2 cellular contexts compared by ENCODE assay signal in the genomic region with DNA sequence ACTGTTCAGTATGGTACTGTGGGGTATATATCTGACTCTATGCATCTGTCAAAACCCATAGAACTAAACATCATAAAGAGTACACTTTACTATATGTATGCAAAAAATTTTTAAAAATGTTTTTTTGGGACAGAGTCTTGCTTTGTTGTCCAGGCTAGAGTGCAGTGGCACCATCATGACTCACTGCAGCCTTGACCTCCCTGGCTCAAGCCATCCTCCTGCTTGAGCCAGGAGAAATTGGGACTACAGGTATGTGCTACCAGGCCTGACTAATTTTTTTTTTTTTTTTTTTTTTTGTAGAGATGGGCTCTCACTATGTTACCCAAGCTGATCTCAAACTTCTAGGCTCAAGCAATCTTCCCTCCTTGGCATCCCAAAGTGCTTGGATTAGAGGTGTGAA.
TF ChIP-seq lines count a peak whose summit lies in the region.

No MANE protein-coding gene starts in this region.

TF ChIP-seq in WTC11, 78 proteins besides CTCF, POLR2A, EP300 and RAD21:
- TF ChIP-seq, protein P1, sequence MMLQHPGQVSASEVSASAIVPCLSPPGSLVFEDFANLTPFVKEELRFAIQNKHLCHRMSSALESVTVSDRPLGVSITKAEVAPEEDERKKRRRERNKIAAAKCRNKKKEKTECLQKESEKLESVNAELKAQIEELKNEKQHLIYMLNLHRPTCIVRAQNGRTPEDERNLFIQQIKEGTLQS (CRISPR knock-in tag; conservative IDR thresholded peaks at IDR 0.05), result no peak
- TF ChIP-seq ELF4 (CRISPR knock-in tag; IDR thresholded peaks at IDR 0.05; ENCODE audit: low read depth) (no peak), TP53 (CRISPR knock-in tag; IDR thresholded peaks at IDR 0.05) (no peak), NFATC4 (CRISPR knock-in tag; IDR thresholded peaks at IDR 0.05) (no peak), MYBL2 (CRISPR knock-in tag; IDR thresholded peaks at IDR 0.05) (no peak), RELA (CRISPR knock-in tag; IDR thresholded peaks at IDR 0.05; ENCODE audit: borderline replicate concordance) (no peak), ZNF232 (CRISPR knock-in tag; IDR thresholded peaks at IDR 0.05) (no peak), CBFB (CRISPR knock-in tag; IDR thresholded peaks at IDR 0.05; ENCODE audit: low read depth) (no peak), NFE2L1 (CRISPR knock-in tag; IDR thresholded peaks at IDR 0.05) (no peak), ETV6 (CRISPR knock-in tag; IDR thresholded peaks at IDR 0.05) (no peak), OVOL2 (CRISPR knock-in tag; IDR thresholded peaks at IDR 0.05; ENCODE audit: borderline replicate concordance) (no peak), PRRX2 (CRISPR knock-in tag; IDR thresholded peaks at IDR 0.05) (no peak), GTF2I (CRISPR knock-in tag; conservative IDR thresholded peaks at IDR 0.05) (no peak), ZNF121 (CRISPR knock-in tag; IDR thresholded peaks at IDR 0.05) (no peak), NR2C2 (CRISPR knock-in tag; IDR thresholded peaks at IDR 0.05) (no peak), NR1H2 (CRISPR knock-in tag; IDR thresholded peaks at IDR 0.05) (no peak)
- TF ChIP-seq, protein P2, sequence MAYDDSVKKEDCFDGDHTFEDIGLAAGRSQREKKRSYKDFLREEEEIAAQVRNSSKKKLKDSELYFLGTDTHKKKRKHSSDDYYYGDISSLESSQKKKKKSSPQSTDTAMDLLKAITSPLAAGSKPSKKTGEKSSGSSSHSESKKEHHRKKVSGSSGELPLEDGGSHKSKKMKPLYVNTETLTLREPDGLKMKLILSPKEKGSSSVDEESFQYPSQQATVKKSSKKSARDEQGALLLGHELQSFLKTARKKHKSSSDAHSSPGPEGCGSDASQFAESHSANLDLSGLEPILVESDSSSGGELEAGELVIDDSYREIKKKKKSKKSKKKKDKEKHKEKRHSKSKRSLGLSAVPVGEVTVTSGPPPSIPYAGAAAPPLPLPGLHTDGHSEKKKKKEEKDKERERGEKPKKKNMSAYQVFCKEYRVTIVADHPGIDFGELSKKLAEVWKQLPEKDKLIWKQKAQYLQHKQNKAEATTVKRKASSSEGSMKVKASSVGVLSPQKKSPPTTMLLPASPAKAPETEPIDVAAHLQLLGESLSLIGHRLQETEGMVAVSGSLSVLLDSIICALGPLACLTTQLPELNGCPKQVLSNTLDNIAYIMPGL (CRISPR knock-in tag; IDR thresholded peaks at IDR 0.05), result no peak

TF ChIP-seq in HepG2, 621 proteins besides CTCF, POLR2A, EP300 and RAD21:
- TF ChIP-seq, protein P3, sequence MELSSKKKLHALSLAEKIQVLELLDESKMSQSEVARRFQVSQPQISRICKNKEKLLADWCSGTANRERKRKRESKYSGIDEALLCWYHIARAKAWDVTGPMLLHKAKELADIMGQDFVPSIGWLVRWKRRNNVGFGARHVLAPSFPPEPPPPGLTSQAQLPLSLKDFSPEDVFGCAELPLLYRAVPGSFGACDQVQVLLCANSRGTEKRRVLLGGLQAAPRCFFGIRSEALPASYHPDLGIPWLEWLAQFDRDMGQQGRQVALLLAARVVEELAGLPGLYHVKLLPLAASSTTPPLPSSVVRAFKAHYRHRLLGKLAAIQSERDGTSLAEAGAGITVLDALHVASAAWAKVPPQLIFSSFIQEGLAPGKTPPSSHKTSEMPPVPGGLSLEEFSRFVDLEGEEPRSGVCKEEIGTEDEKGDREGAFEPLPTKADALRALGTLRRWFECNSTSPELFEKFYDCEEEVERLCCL (CRISPR knock-in tag; IDR thresholded peaks at IDR 0.05; ENCODE audit: borderline replicate concordance), result no peak
- no peak for TF ChIP-seq ZNF564 (CRISPR knock-in tag; IDR thresholded peaks at IDR 0.05)
- TF ChIP-seq NR2F6 (IDR thresholded peaks at IDR 0.05), result peak; percentile 22; the same call in 1 of the 2 replicates
- 0 out of 2 replicates have a peak, but pooled peaks have one; percentile 32 for TF ChIP-seq NR2F6 (CRISPR knock-in tag; IDR thresholded peaks at IDR 0.05)
- TF ChIP-seq FOSL2 (CRISPR knock-in tag; IDR thresholded peaks at IDR 0.05), result peak; percentile 65
- TF ChIP-seq NAIF1 (CRISPR knock-in tag; IDR thresholded peaks at IDR 0.05; ENCODE audit: borderline replicate concordance), result no peak
- TF ChIP-seq HNRNPLL (IDR thresholded peaks at IDR 0.05; ENCODE audit: low read depth, low read length, poor library complexity, severe bottlenecking), result no peak
- no peak for TF ChIP-seq ADNP (CRISPR knock-in tag; IDR thresholded peaks at IDR 0.05)
- TF ChIP-seq PAX8 (CRISPR knock-in tag; IDR thresholded peaks at IDR 0.05; ENCODE audit: borderline replicate concordance), result no peak
- 0 out of 4 replicates have a peak, but pooled peaks of 1 of the 2 experiments have one; percentile 55 for TF ChIP-seq NR2F1 (CRISPR knock-in tag; IDR thresholded peaks at IDR 0.05)
- TF ChIP-seq ZFP82 (CRISPR knock-in tag; IDR thresholded peaks at IDR 0.05; ENCODE audit: borderline replicate concordance), result no peak
- peak; percentile 31; the same call in 1 of the 2 replicates for TF ChIP-seq ZNF121 (CRISPR knock-in tag; IDR thresholded peaks at IDR 0.05)
